29 cellular contexts compared by ENCODE assay signal in genomic region chr6:169858935-169859351, GRCh38.
DNase-seq lines count a peak whose midpoint lies in the region; ATAC-seq, FAIRE-seq and TF ChIP-seq lines count a peak whose summit lies in the region.
"Had no signal": no experiment of that assay in that cellular context is flagged by ENCODE, and none has a peak within 500 bp of the region (broad histone marks: within the 10 kb centered on the region; RNA-seq: fewer than 3 reads in every experiment).

No MANE protein-coding gene starts in this region.

- in situ Hi-C loops in HepG2 (cut with HindIII; ENCODE audit: extremely low pct_ligation_motif_present, low pct_unique_long_range_greater_than_20kb): no loop called here

- no peak overlapping the region for H3K9ac ChIP-seq in HepG2 (ENCODE audit: insufficient read depth, low read depth, low read length)

- H3K4me2 ChIP-seq in HepG2 (ENCODE audit: low read depth, low read length): no peak overlapping the region

- no peak overlapping the region for H3K27ac ChIP-seq in HepG2 (ENCODE audit: extremely low read length, insufficient read depth, low read length)
- H3K27ac ChIP-seq in right lobe of liver: no peak overlapping the region
- H3K27ac ChIP-seq: brain microvascular endothelial cell, VCaP had no signal

- no peaks in the 10 kb centered on the region for H3K79me2 ChIP-seq in HepG2 (ENCODE audit: insufficient read depth, low read length)

- DNase-seq in HepG2 (ENCODE audit: low spot score): no peak
- no peak for DNase-seq in right lobe of liver
- DNase-seq in iPS-NIHi7 (ENCODE audit: extremely low spot score): peak; percentile 3
- peak; percentile 72 for DNase-seq in posterior vena cava (ENCODE audit: low spot score)
- DNase-seq in NCI-H774 (lab: John Stamatoyannopoulos, UW): no peak
- DNase-seq in frontal cortex (ENCODE audit: low spot score in 2 of 2): no peak
- no peak for DNase-seq in SHP77 treated with DMSO at 0.1 percent for 48 hours (lab: John Stamatoyannopoulos, UW)
- DNase-seq: activated CD4-positive, alpha-beta T cell treated with anti-CD3 and anti-CD28 coated beads for 36 hours; activated CD8-positive, alpha-beta T cell treated with anti-CD3 and anti-CD28 coated beads for 36 hours; amygdala; BE2C; brain microvascular endothelial cell; CD8-positive, alpha-beta memory T cell; IMR-90; MV-4-11; naive thymus-derived CD4-positive, alpha-beta T cell; NCI-H1436; NCI-H2081; NCI-H226; NCI-H526 treated with DMSO at 0.1 percent for 48 hours; occipital lobe; SIG-M5; stimulated activated naive CD4-positive, alpha-beta T cell treated with Interleukin-2 at 50 U/mL for 16 hours; T1000 had no signal

- H3K4me1 ChIP-seq in HepG2 (ENCODE audit: insufficient read depth, low read length) (no peaks in the 10 kb centered on the region), right lobe of liver (no peaks in the 10 kb centered on the region)
- H3K4me1 ChIP-seq: BE2C had no signal

- FAIRE-seq in HepG2 (lab: Jason Lieb, UNC) (no peak), frontal cortex (lab: Jason Lieb, UNC) (no peak)
- FAIRE-seq: GM18507, H54 had no signal

- WGBS in HepG2 (ENCODE audit: low lambda C conversion rate): 20% methylated on average over 8 of the region's 10 CpGs
- no CpG with 5 or more reads among the region's 10 CpGs for WGBS in right lobe of liver (ENCODE audit: insufficient coverage, low coverage, low lambda C conversion rate, missing lambda C conversion rate)

- TF ChIP-seq CTCF in HepG2 (CRISPR knock-in tag; IDR thresholded peaks at IDR 0.05) (no peak), right lobe of liver (IDR thresholded peaks at IDR 0.05) (no peak)

- H3K9me3 ChIP-seq in HepG2 (ENCODE audit: low read length) (peaks cover 5% of the 10 kb centered on the region; the same call in 1 of the 2 replicates), right lobe of liver (no peaks in the 10 kb centered on the region)
- H3K9me3 ChIP-seq: BE2C had no signal

- H3K36me3 ChIP-seq in HepG2 (replicated peaks in 1 of 2; ENCODE audit: control insufficient read depth in 1 of 2, insufficient read depth in 2 of 2, low read length in 2 of 2) (no peaks in the 10 kb centered on the region), right lobe of liver (no peaks in the 10 kb centered on the region)
- H3K36me3 ChIP-seq: BE2C, brain microvascular endothelial cell had no signal

- peaks cover 8 to 51% of the 10 kb centered on the region in 2 experiments; a peak in 4 of 5 replicates for H3K27me3 ChIP-seq in HepG2 (ENCODE audit: control insufficient read depth in 1 of 2, insufficient read depth in 2 of 2, low read length in 2 of 2)
- H3K27me3 ChIP-seq in right lobe of liver: no peaks in the 10 kb centered on the region
- H3K27me3 ChIP-seq: BE2C, brain microvascular endothelial cell had no signal

- no TSS peak for BruUV-seq in HepG2 (replicated peaks; lab: Mats Ljungman, UMichigan)

- no peaks in the 10 kb centered on the region for H4K20me1 ChIP-seq in HepG2 (ENCODE audit: insufficient read depth, low read length)

- POLR2A ChIA-PET in HepG2 (lab: Yijun Ruan, JAX): no interaction called here

- H3K4me3 ChIP-seq in HepG2 (replicated peaks in 1 of 3; ENCODE audit: insufficient read depth in 1 of 3, low read depth in 2 of 3, low read length in 3 of 3) (no peak overlapping the region), right lobe of liver (no peak overlapping the region)

- TF ChIP-seq EP300 in HepG2 (IDR thresholded peaks at IDR 0.05; ENCODE audit: low read depth in 2 of 2, low read length in 2 of 2) (no peak), HepG2 (CRISPR knock-in tag; IDR thresholded peaks at IDR 0.05; ENCODE audit: borderline replicate concordance) (no peak)

- H2AFZ ChIP-seq in HepG2 (ENCODE audit: low read length): no peak overlapping the region

- TF ChIP-seq POLR2A in HepG2 (IDR thresholded peaks at IDR 0.05; ENCODE audit: insufficient read depth in 1 of 2, low read depth in 2 of 2, low read length in 2 of 2): no peak
- no peak for TF ChIP-seq POLR2A in right lobe of liver (IDR thresholded peaks at IDR 0.05)

- no peak for TF ChIP-seq RAD21 in HepG2 (CRISPR knock-in tag; IDR thresholded peaks at IDR 0.05)

- ATAC-seq in HepG2: peak; percentile 25
- ATAC-seq in right lobe of liver: no peak
- no peak for ATAC-seq in HG02852 (IDR thresholded peaks at IDR 0.05; ENCODE audit: unreplicated experiment)
- ATAC-seq: activated CD4-positive, alpha-beta T cell treated with anti-CD3 and anti-CD28 coated beads for 36 hours; activated CD8-positive, alpha-beta T cell treated with anti-CD3 and anti-CD28 coated beads for 36 hours; activated naive CD4-positive, alpha-beta T cell treated with anti-CD3 and anti-CD28 coated beads, Interleukin-2, amount 50 U/mL, for 72 hours; naive thymus-derived CD4-positive, alpha-beta T cell had no signal

- intact Hi-C loops in HepG2 (cut with micrococcal nuclease; ENCODE audit: unreplicated experiment): no loop called here
- intact Hi-C loops in right lobe of liver (cut with DNase I): no loop called here
- intact Hi-C loops in posterior vena cava (cut with DNase I): no loop called here

- CTCF ChIA-PET in HepG2 (lab: Yijun Ruan, JAX; ENCODE audit: low intra/inter-chr PET ratio, low total read pairs): no interaction called here

TF ChIP-seq in HepG2, 621 proteins besides CTCF, POLR2A, EP300 and RAD21:
- TF ChIP-seq HBP1 (CRISPR knock-in tag; IDR thresholded peaks at IDR 0.05; ENCODE audit: low read depth) (no peak), RARA (CRISPR knock-in tag; IDR thresholded peaks at IDR 0.05) (no peak), KDM4B (CRISPR knock-in tag; IDR thresholded peaks at IDR 0.05) (no peak), MXD4 (CRISPR knock-in tag; IDR thresholded peaks at IDR 0.05) (no peak), ZFAT (CRISPR knock-in tag; conservative IDR thresholded peaks at IDR 0.05) (no peak), SOX5 (CRISPR knock-in tag; IDR thresholded peaks at IDR 0.05; ENCODE audit: borderline replicate concordance) (no peak), ZNF614 (CRISPR knock-in tag; IDR thresholded peaks at IDR 0.05; ENCODE audit: borderline replicate concordance) (no peak), ELF4 (CRISPR knock-in tag; IDR thresholded peaks at IDR 0.05; ENCODE audit: borderline replicate concordance) (no peak), ZNF317 (CRISPR knock-in tag; IDR thresholded peaks at IDR 0.05) (no peak), CENPT (CRISPR knock-in tag; IDR thresholded peaks at IDR 0.05; ENCODE audit: low read depth) (no peak), ZNF296 (CRISPR knock-in tag; conservative IDR thresholded peaks at IDR 0.05) (no peak), SRY (CRISPR knock-in tag; IDR thresholded peaks at IDR 0.05) (no peak), ZNF281 (CRISPR knock-in tag; IDR thresholded peaks at IDR 0.05; ENCODE audit: borderline replicate concordance) (no peak), ZNF816 (CRISPR knock-in tag; IDR thresholded peaks at IDR 0.05; ENCODE audit: borderline replicate concordance) (no peak), RBM22 (optimal IDR thresholded peaks at IDR 0.05; ENCODE audit: low read length) (no peak), ERF (CRISPR knock-in tag; IDR thresholded peaks at IDR 0.05) (no peak), HDAC1 (CRISPR knock-in tag; IDR thresholded peaks at IDR 0.05) (no peak), AKAP8 (CRISPR knock-in tag; IDR thresholded peaks at IDR 0.05) (no peak), ZFYVE20 (CRISPR knock-in tag; IDR thresholded peaks at IDR 0.05; ENCODE audit: borderline replicate concordance, low read depth) (no peak)

Comparison
In these comparisons a context has a peak if more than half of its experiments do, and no peak if none do; other contexts are left out.
1. DNase-seq: peak in iPS-NIHi7 (single experiment) and posterior vena cava (single experiment); none in HepG2 (single experiment), right lobe of liver (0 of 3), NCI-H774 (single experiment), frontal cortex (0 of 2) and SHP77 treated with DMSO at 0.1 percent for 48 hours (single experiment).